8 cellular contexts compared by ENCODE assay signal in genomic region chr1:244449936-244450508, GRCh38. TPM values are rescaled to one million over a fixed set of nuclear protein-coding genes. Genes with fewer than 3 reads are reported as not detected.
DNase-seq lines count a peak whose midpoint lies in the region; ATAC-seq and TF ChIP-seq lines count a peak whose summit lies in the region.

No MANE protein-coding gene starts in this region.

- CTCF ChIA-PET in Panc1 (lab: Charles Lee), result no interaction called here

- H3K4me3 ChIP-seq in GM08714 (ENCODE audit: low read length) (peak overlapping the region; percentile 95), Panc1 (ENCODE audit: low read depth in 2 of 2, low read length in 2 of 2) (peak overlapping the region; percentile 87 to 99), esophagus muscularis mucosa (peak overlapping the region; percentile 74 to 99 (median 85)), retinal pigment epithelial cell (ENCODE audit: low read length) (peak overlapping the region; percentile 87)

- ATAC-seq in Panc1, result no peak
- no peak for ATAC-seq in GM21526 (IDR thresholded peaks at IDR 0.05; ENCODE audit: low FRiP score, unreplicated experiment)

- no peak for TF ChIP-seq EP300 in esophagus muscularis mucosa (IDR thresholded peaks at IDR 0.05)

- no peak for DNase-seq in Panc1 (ENCODE audit: low read depth, low spot score)
- no peak for DNase-seq in esophagus muscularis mucosa (ENCODE audit: extremely low spot score)
- no peak for DNase-seq in retinal pigment epithelial cell (ENCODE audit: low read depth)
- no peak for DNase-seq in GF-D8 (lab: John Stamatoyannopoulos, UW)
- DNase-seq in SW 1271 (lab: John Stamatoyannopoulos, UW), result no peak
- no peak for DNase-seq in activated gamma-delta T cell treated with Interleukin-2 at 50 U/mL for 16 hours

- H3K27me3 ChIP-seq in Panc1 (ENCODE audit: control insufficient read depth, insufficient read depth, low read length) (no peaks in the 10 kb centered on the region), esophagus muscularis mucosa (no peaks in the 10 kb centered on the region)

- TF ChIP-seq POLR2A in esophagus muscularis mucosa (IDR thresholded peaks at IDR 0.05; ENCODE audit: low read depth), result no peak

- no peak for TF ChIP-seq CTCF in Panc1 (IDR thresholded peaks at IDR 0.05)
- TF ChIP-seq CTCF in esophagus muscularis mucosa (IDR thresholded peaks at IDR 0.05), result no peak
- no peak for TF ChIP-seq CTCF in retinal pigment epithelial cell (conservative IDR thresholded peaks at IDR 0.05; ENCODE audit: low read depth, low read length)

- intact Hi-C loops in Panc1 (cut with micrococcal nuclease; ENCODE audit: unreplicated experiment), result no loop called here
- intact Hi-C loops in esophagus muscularis mucosa (cut with DNase I), result loop anchor here (5.0 to 10.0 kb wide), 5 partner anchors 175 to 1193 kb away; partner anchors contain the start of genes CEP170, COX20, DESI2 and SDCCAG8

- H3K4me1 ChIP-seq in Panc1 (ENCODE audit: control insufficient read depth, insufficient read depth, low read length) (peaks cover 22% of the 10 kb centered on the region), esophagus muscularis mucosa (peaks cover 28 to 60% (median 57%) of the 10 kb centered on the region in 4 donors)

- POLR2A ChIA-PET in Panc1 (lab: Charles Lee), result no interaction called here

- H3K36me3 ChIP-seq in Panc1 (ENCODE audit: control insufficient read depth, insufficient read depth, low read length) (no peaks in the 10 kb centered on the region; the same call in none of the 2 replicates), esophagus muscularis mucosa (peaks cover 0 to 5% (median 0%) of the 10 kb centered on the region in 4 donors)

- BruUV-seq in Panc1 (replicated peaks; lab: Mats Ljungman, UMichigan), result no TSS peak

- WGBS in esophagus muscularis mucosa, result 75% methylated on average over 8 of the region's 8 CpGs

- H3K27ac ChIP-seq in Panc1 (ENCODE audit: low read length) (peak overlapping the region; percentile 85), esophagus muscularis mucosa (replicated peaks in 1 of 4) (peak overlapping the region; percentile 96 to 97 (median 96))

- in situ Hi-C loops in Panc1 (cut with HindIII; ENCODE audit: low pct_unique_long_range_greater_than_20kb, low sequenced_read_pairs), result no loop called here

- H3K9me3 ChIP-seq in Panc1 (ENCODE audit: control insufficient read depth, insufficient read depth, low read depth, low read length), result peaks cover 4% of the 10 kb centered on the region; the same call in 1 of the 2 replicates
- H3K9me3 ChIP-seq in esophagus muscularis mucosa, result no peaks in the 10 kb centered on the region

RNA-seq across cellular contexts. Expression of gene ADSS2, which starts 1.7 kb away (rescaled TPM):
- total RNA-seq in Panc1 (2021; ENCODE audit: unreplicated experiment) (42.2 TPM), esophagus muscularis mucosa (10 to 100 TPM; 40.9 to 49.4 (median 46.7) TPM)
- 25.3 TPM for polyA plus RNA-seq in Panc1 (2012; ENCODE audit: insufficient read length)

RNA-seq across cellular contexts. Expression of gene CATSPERE, which starts 11.1 kb away (rescaled TPM):
- total RNA-seq in Panc1 (2021; ENCODE audit: unreplicated experiment), result 0.31 TPM
- polyA plus RNA-seq in Panc1 (2012; ENCODE audit: insufficient read length), result not detected
- total RNA-seq in esophagus muscularis mucosa, result 1 to 10 TPM; 1.4 to 3.5 (median 2.1) TPM
